Comparison of ENCODE assay signal across 17 cellular contexts in the genomic region with DNA sequence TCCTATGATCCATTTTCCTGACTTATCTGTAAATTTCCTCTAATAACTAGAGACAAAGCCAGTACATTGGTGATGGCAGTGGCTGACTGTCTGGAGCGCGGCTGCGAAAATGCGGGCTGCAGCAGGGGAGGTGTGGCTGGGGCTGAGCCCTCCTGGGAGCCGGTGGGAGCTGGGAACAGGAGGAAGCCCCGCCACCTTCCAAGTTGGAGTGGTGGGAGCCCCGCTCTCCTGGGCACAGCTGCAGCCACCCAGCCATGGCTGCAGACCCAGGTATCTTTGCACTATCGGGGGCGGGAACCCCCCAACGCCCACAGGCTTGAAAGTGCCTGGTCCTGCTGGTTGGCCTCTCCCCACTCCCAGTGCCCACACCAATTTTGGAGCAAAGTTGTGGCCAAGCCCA.
DNase-seq lines count a peak whose midpoint lies in the region; ATAC-seq and TF ChIP-seq lines count a peak whose summit lies in the region.
"Had no signal": no experiment of that assay in that cellular context is flagged by ENCODE, and none has a peak within 500 bp of the region (broad histone marks: within the 10 kb centered on the region; RNA-seq: fewer than 3 reads in every experiment).

No MANE protein-coding gene starts in this region.

- peak; percentile 22 for DNase-seq in NCI-H2227 (lab: John Stamatoyannopoulos, UW; ENCODE audit: unreplicated experiment)
- no peak for DNase-seq in NCI-H2227 treated with DMSO at 0.1 percent for 48 hours (lab: John Stamatoyannopoulos, UW)
- DNase-seq in islet precursor cell, result peak; percentile 46
- DNase-seq in sciatic nerve (ENCODE audit: low spot score), result no peak
- no peak for DNase-seq in mucosa of gallbladder (ENCODE audit: low spot score)
- no peak for DNase-seq in DMS53 treated with DMSO at 0.1 percent for 48 hours (lab: John Stamatoyannopoulos, UW; ENCODE audit: unreplicated experiment)
- DNase-seq: AML-193, DND-41, HFFc6, IMR-90, NCI-H1417 treated with DMSO at 0.1 percent for 48 hours, NCI-H187 treated with DMSO at 0.1 percent for 48 hours, NCI-H345, NCI-H524 treated with DMSO at 0.1 percent for 48 hours, PC-9 had no signal

- peak; percentile 13 for ATAC-seq in sciatic nerve
- ATAC-seq in GM18505 (IDR thresholded peaks at IDR 0.05; ENCODE audit: unreplicated experiment), result no peak
- ATAC-seq in HG02973 (IDR thresholded peaks at IDR 0.05; ENCODE audit: unreplicated experiment), result no peak

- intact Hi-C loops in sciatic nerve (cut with DNase I), result no loop called here

- TF ChIP-seq POLR2A in GM18505 (IDR thresholded peaks at IDR 0.05; ENCODE audit: borderline replicate concordance, extremely low read depth, insufficient read depth, insufficient read length), result no peak

Comparison
In these comparisons a context has a peak if more than half of its experiments do, and no peak if none do; other contexts are left out.
1. DNase-seq: peak in NCI-H2227 (single experiment) and islet precursor cell (single experiment); none in NCI-H2227 treated with DMSO at 0.1 percent for 48 hours (single experiment), sciatic nerve (single experiment), mucosa of gallbladder (single experiment) and DMS53 treated with DMSO at 0.1 percent for 48 hours (single experiment).